In genomic region chr4:159201168-159201567, GRCh38 we compare ENCODE assay signal across 1 cellular context.
TF ChIP-seq lines count a peak whose summit lies in the region.

No MANE protein-coding gene starts in this region.

TF ChIP-seq in HEK293, 187 proteins besides CTCF, POLR2A, EP300 and RAD21 (continued from another document):
- TF ChIP-seq TCF7L2 (IDR thresholded peaks at IDR 0.05; ENCODE audit: borderline replicate concordance, low read depth, low read length), result peak; percentile 48; the same call in 1 of the 2 replicates
- TF ChIP-seq, protein P1, sequence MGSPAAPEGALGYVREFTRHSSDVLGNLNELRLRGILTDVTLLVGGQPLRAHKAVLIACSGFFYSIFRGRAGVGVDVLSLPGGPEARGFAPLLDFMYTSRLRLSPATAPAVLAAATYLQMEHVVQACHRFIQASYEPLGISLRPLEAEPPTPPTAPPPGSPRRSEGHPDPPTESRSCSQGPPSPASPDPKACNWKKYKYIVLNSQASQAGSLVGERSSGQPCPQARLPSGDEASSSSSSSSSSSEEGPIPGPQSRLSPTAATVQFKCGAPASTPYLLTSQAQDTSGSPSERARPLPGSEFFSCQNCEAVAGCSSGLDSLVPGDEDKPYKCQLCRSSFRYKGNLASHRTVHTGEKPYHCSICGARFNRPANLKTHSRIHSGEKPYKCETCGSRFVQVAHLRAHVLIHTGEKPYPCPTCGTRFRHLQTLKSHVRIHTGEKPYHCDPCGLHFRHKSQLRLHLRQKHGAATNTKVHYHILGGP (tag by site-specific recombination; IDR thresholded peaks at IDR 0.05), result no peak
- TF ChIP-seq ZNF610 (tag by site-specific recombination; IDR thresholded peaks at IDR 0.05; ENCODE audit: borderline replicate concordance), result no peak
- TF ChIP-seq ZNF449 (tag by site-specific recombination; IDR thresholded peaks at IDR 0.05), result peak; percentile 91
- peak; percentile 22; the same call in 1 of the 2 replicates for TF ChIP-seq KLF10 (tag by site-specific recombination; IDR thresholded peaks at IDR 0.05)
- TF ChIP-seq ZNF2 (tag by site-specific recombination; IDR thresholded peaks at IDR 0.05), result no peak
- peak; percentile 58 for TF ChIP-seq ATF2 (tag by site-specific recombination; IDR thresholded peaks at IDR 0.05; ENCODE audit: low read depth)
